Comparison of ENCODE assay signal across 33 cellular contexts in genomic region chr11:22522225-22522624, GRCh38.
"Had no signal": no experiment of that assay in that cellular context is flagged by ENCODE, and none has a peak within 500 bp of the region (broad histone marks: within the 10 kb centered on the region; RNA-seq: fewer than 3 reads in every experiment).

No MANE protein-coding gene starts in this region.

- H3K4me1 ChIP-seq: adrenal gland, ascending aorta, body of pancreas, breast epithelium had no signal

- H3K4me3 ChIP-seq: adrenal gland, ascending aorta, body of pancreas, breast epithelium, cardiac muscle cell had no signal

- H3K27ac ChIP-seq: adrenal gland, ascending aorta, body of pancreas, brain microvascular endothelial cell, breast epithelium, cardiac muscle cell had no signal

- ATAC-seq: activated naive CD4-positive, alpha-beta T cell treated with anti-CD3 and anti-CD28 coated beads, Interleukin-2, amount 50 U/mL, for 72 hours; activated naive CD8-positive, alpha-beta T cell treated with anti-CD3 and anti-CD28 coated beads, Interleukin-2, amount 50 U/mL, for 24 hours; activated T-cell treated with anti-CD3 and anti-CD28 coated beads, Interleukin-2, amount 50 U/mL, for 4 hours; activated T-cell treated with anti-CD3 and anti-CD28 coated beads, Interleukin-2, amount 50 U/mL, for 72 hours; activated T-helper 17 cell treated with anti-CD3 and anti-CD28 coated beads, Interleukin-2, amount 50 U/mL, for 72 hours; body of pancreas had no signal

- H3K27me3 ChIP-seq: adrenal gland, ascending aorta, body of pancreas, brain microvascular endothelial cell, breast epithelium, cardiac muscle cell had no signal

- H3K36me3 ChIP-seq: adrenal gland, ascending aorta, brain microvascular endothelial cell, breast epithelium, cardiac muscle cell had no signal

- DNase-seq: activated effector memory CD4-positive, alpha-beta T cell treated with anti-CD3 and anti-CD28 coated beads, Interleukin-2, amount 50 U/mL, for 16 hours; activated effector memory CD4-positive, alpha-beta T cell treated with Interleukin-2 at 50 U/mL for 16 hours; activated gamma-delta T cell; activated gamma-delta T cell treated with Interleukin-2 at 50 U/mL for 16 hours; activated naive CD4-positive, alpha-beta T cell; activated naive CD4-positive, alpha-beta T cell treated with anti-CD3 and anti-CD28 coated beads for 36 hours; activated naive CD4-positive, alpha-beta T cell treated with anti-CD3 and anti-CD28 coated beads, Interleukin-2, amount 10 ng/mL, durations not matched to agents 7 days and 5 days; activated naive CD4-positive, alpha-beta T cell treated with anti-CD3 and anti-CD28 coated beads, Interleukin-2, amount 50 U/mL, for 16 hours; activated naive CD4-positive, alpha-beta T cell treated with Interleukin-2 at 50 U/mL for 16 hours; activated naive CD8-positive, alpha-beta T cell treated with anti-CD3 and anti-CD28 coated beads for 36 hours; activated naive CD8-positive, alpha-beta T cell treated with anti-CD3 and anti-CD28 coated beads, Interleukin-2, amount 10 ng/mL, durations not matched to agents 7 days and 5 days; activated naive CD8-positive, alpha-beta T cell treated with anti-CD3 and anti-CD28 coated beads, Interleukin-2, amount 50 U/mL, for 24 hours; activated T-cell treated with anti-CD3 and anti-CD28 coated beads, Interleukin-2, amount 50 U/mL, for 4 hours; activated T-cell treated with anti-CD3 and anti-CD28 coated beads, Interleukin-2, amount 50 U/mL, for 48 hours; activated T-cell treated with anti-CD3 and anti-CD28 coated beads, Interleukin-2, amount 50 U/mL, for 72 hours; adrenal gland; amniotic stem cell; amygdala; anterior cingulate cortex; aorta; body of pancreas; brain microvascular endothelial cell; caudate nucleus; central memory CD4-positive, alpha-beta T cell; cerebellar nuclear complex had no signal

- FAIRE-seq: astrocyte, bronchial epithelial cell, colon had no signal

- H3K9me3 ChIP-seq: adrenal gland, ascending aorta, body of pancreas, breast epithelium had no signal
